ENCODE assay signal across 18 cellular contexts in genomic region chr4:26426892-26427291, GRCh38.
"Had no signal": no experiment of that assay in that cellular context is flagged by ENCODE, and none has a peak within 500 bp of the region (broad histone marks: within the 10 kb centered on the region; RNA-seq: fewer than 3 reads in every experiment).

No MANE protein-coding gene starts in this region.

- H3K36me3 ChIP-seq: colonic mucosa had no signal

- H3K27me3 ChIP-seq: adrenal gland, colonic mucosa, neutrophil, thyroid gland had no signal

- H3K4me3 ChIP-seq: adrenal gland, colonic mucosa, thyroid gland had no signal

- FAIRE-seq: urothelium cell line had no signal

- H2AFZ ChIP-seq: parathyroid adenoma had no signal

- H3K27ac Mint-ChIP-seq: stimulated activated naive B cell treated with anti-CD40 and anti-IgM and Interleukin-4, amounts not matched to agents 10 μg/mL and 1 μg/mL and 100 μg/mL, for 72 hours had no signal

- H3K27me3 Mint-ChIP-seq: naive thymus-derived CD4-positive, alpha-beta T cell; stimulated activated naive B cell treated with anti-CD40 and anti-IgM and Interleukin-4, amounts not matched to agents 10 μg/mL and 1 μg/mL and 100 μg/mL, for 72 hours had no signal

- H3K4me1 Mint-ChIP-seq: stimulated activated naive B cell treated with anti-CD40 and anti-IgM and Interleukin-4, amounts not matched to agents 10 μg/mL and 1 μg/mL and 100 μg/mL, for 72 hours had no signal

- H3K4me1 ChIP-seq: colonic mucosa, thyroid gland had no signal

- H3K27ac ChIP-seq: adrenal gland, colonic mucosa, neutrophil, parathyroid adenoma, thyroid gland had no signal

- DNase-seq: activated CD4-positive, CD25-positive, alpha-beta regulatory T cell treated with anti-CD3 and anti-CD28 coated beads, Interleukin-2, amount 50 U/mL, for 72 hours; activated effector memory CD4-positive, alpha-beta T cell treated with anti-CD3 and anti-CD28 coated beads, Interleukin-2, amount 50 U/mL, for 16 hours; activated T-cell treated with anti-CD3 and anti-CD28 coated beads for 4 hours; adrenal gland; colonic mucosa; islet precursor cell; midbrain; naive thymus-derived CD4-positive, alpha-beta T cell; retina; SHP77; stimulated activated CD4-positive, alpha-beta T cell treated with anti-CD3 and anti-CD28 coated beads, Interleukin-2, amount 100 ng/mL, for 48 hours; stimulated activated naive B cell treated with anti-CD40 and anti-IgM and Interleukin-4, amounts not matched to agents 10 μg/mL and 1 μg/mL and 100 μg/mL, for 72 hours; thyroid gland had no signal

- ATAC-seq: esophagus mucosa; naive thymus-derived CD4-positive, alpha-beta T cell; SK-N-SH treated with all-trans-retinoic acid at 6 μM for 48 hours; stimulated activated naive B cell treated with anti-CD40 and anti-IgM and Interleukin-4, amounts not matched to agents 10 μg/mL and 1 μg/mL and 100 μg/mL, for 72 hours had no signal

- H3K4me3 Mint-ChIP-seq: naive thymus-derived CD4-positive, alpha-beta T cell; stimulated activated naive B cell treated with anti-CD40 and anti-IgM and Interleukin-4, amounts not matched to agents 10 μg/mL and 1 μg/mL and 100 μg/mL, for 72 hours had no signal

- H3K79me2 ChIP-seq: parathyroid adenoma had no signal
